19 cellular contexts compared by ENCODE assay signal in genomic region chr12:92442782-92443181, GRCh38.
A peak's percentile ranks its signal among the peaks of the same experiment; 100 is the strongest.
DNase-seq lines count a peak whose midpoint lies in the region; ATAC-seq and TF ChIP-seq lines count a peak whose summit lies in the region.
"Had no signal": no experiment of that assay in that cellular context is flagged by ENCODE, and none has a peak within 500 bp of the region (broad histone marks: within the 10 kb centered on the region; RNA-seq: fewer than 3 reads in every experiment).

No MANE protein-coding gene starts in this region.

- H3K27ac ChIP-seq in endodermal cell (ENCODE audit: low read depth, low read length): no peak overlapping the region
- H3K27ac ChIP-seq: body of pancreas, dorsolateral prefrontal cortex, WERI-Rb-1 had no signal

- H3K27me3 Mint-ChIP-seq in CD14-positive monocyte (ENCODE audit: low read depth in 3 of 3) (peaks cover 2 to 6% (median 3%) of the 10 kb centered on the region in 3 donors), endodermal cell (ENCODE audit: insufficient read depth) (no peaks in the 10 kb centered on the region)

- intact Hi-C loops in CD14-positive monocyte (cut with micrococcal nuclease): loop anchor here in 1 of 2 donors (5.0 to 10.0 kb wide), 3 partner anchors 150 to 295 kb away; partner anchors contain the start of gene BTG1

- in situ Hi-C loops in SK-MEL-5 (cut with HindIII; ENCODE audit: low pct_unique_long_range_greater_than_20kb, low sequenced_read_pairs): no loop called here

- no peak for TF ChIP-seq CTCF in CD14-positive monocyte (IDR thresholded peaks at IDR 0.05)
- no peak for TF ChIP-seq CTCF in endodermal cell (conservative IDR thresholded peaks at IDR 0.05)

- no peak for ATAC-seq in HG03457 (IDR thresholded peaks at IDR 0.05; ENCODE audit: unreplicated experiment)
- ATAC-seq: body of pancreas had no signal

- H3K27ac Mint-ChIP-seq in CD14-positive monocyte (peak overlapping the region in 6 of 7 donors; percentile 42 to 94 (median 78)), endodermal cell (no peak overlapping the region)

- H3K36me3 Mint-ChIP-seq in CD14-positive monocyte (peaks cover 0 to 11% of the 10 kb centered on the region in 2 donors), endodermal cell (ENCODE audit: low read depth) (no peaks in the 10 kb centered on the region)

- no peaks in the 10 kb centered on the region for H3K9me3 ChIP-seq in endodermal cell (ENCODE audit: control insufficient read depth, low read length)
- H3K9me3 ChIP-seq: body of pancreas, Peyer's patch had no signal

- no peaks in the 10 kb centered on the region for H3K4me1 ChIP-seq in endodermal cell (ENCODE audit: control insufficient read depth, insufficient read depth, low read length)
- H3K4me1 ChIP-seq: body of pancreas had no signal

- H3K4me3 Mint-ChIP-seq in CD14-positive monocyte (no peak overlapping the region), endodermal cell (no peak overlapping the region)

- no peaks in the 10 kb centered on the region for H3K27me3 ChIP-seq in endodermal cell (ENCODE audit: control insufficient read depth, insufficient read depth, low read length, poor library complexity, severe bottlenecking)
- H3K27me3 ChIP-seq: body of pancreas, dorsolateral prefrontal cortex, Peyer's patch had no signal

- H3K4me1 Mint-ChIP-seq in CD14-positive monocyte: peaks cover 34% of the 10 kb centered on the region
- no peaks in the 10 kb centered on the region for H3K4me1 Mint-ChIP-seq in endodermal cell

- H3K36me3 ChIP-seq in endodermal cell (ENCODE audit: control insufficient read depth, insufficient read depth, low read length): no peaks in the 10 kb centered on the region
- H3K36me3 ChIP-seq: Peyer's patch, WERI-Rb-1 had no signal

- DNase-seq in CD14-positive monocyte (ENCODE audit: low spot score) (no peak), HT-29 (ENCODE audit: low spot score) (peak; percentile 47), SK-MEL-5 (ENCODE audit: low read depth, low spot score) (peak; percentile 99), foreskin melanocyte (peak; percentile 92), endodermal cell (no peak), superior temporal gyrus (ENCODE audit: extremely low spot score) (no peak), UCSD-AML1 (lab: John Stamatoyannopoulos, UW; ENCODE audit: unreplicated experiment) (no peak)
- DNase-seq: activated naive CD4-positive, alpha-beta T cell; body of pancreas; C1 segment of cervical spinal cord; DMS79 treated with DMSO at 0.1 percent for 48 hours; dorsolateral prefrontal cortex; NCI-H2081; Peyer's patch; stimulated activated CD4-positive, alpha-beta T cell treated with anti-CD3 and anti-CD28 coated beads, Interleukin-4, amount 100 ng/mL, for 4 hours; T-helper 1 cell; trophoblast cell; WERI-Rb-1 had no signal

- no peak overlapping the region for H3K9ac ChIP-seq in endodermal cell (ENCODE audit: extremely low read depth, low read length, poor library complexity, severe bottlenecking)

- peaks cover 0 to 8% (median 2%) of the 10 kb centered on the region in 7 donors for H3K9me3 Mint-ChIP-seq in CD14-positive monocyte
- no peaks in the 10 kb centered on the region for H3K9me3 Mint-ChIP-seq in endodermal cell

- WGBS in endodermal cell (ENCODE audit: insufficient coverage in 1 of 2, insufficient read length in 1 of 2), 2 experiments: 99 to 100% methylated on average over 2 to 3 of the region's 3 CpGs

- no peak overlapping the region for H3K4me3 ChIP-seq in endodermal cell (ENCODE audit: low read length)
- H3K4me3 ChIP-seq: body of pancreas, dorsolateral prefrontal cortex, Peyer's patch had no signal

Comparison
In these comparisons a context has a peak if more than half of its experiments do, and no peak if none do; other contexts are left out.
1. DNase-seq: peak in HT-29 (single experiment), SK-MEL-5 (single experiment) and foreskin melanocyte (single experiment); none in CD14-positive monocyte (single experiment), endodermal cell (single experiment), superior temporal gyrus (single experiment) and UCSD-AML1 (single experiment).